In genomic region chr10:67849331-67850011, GRCh38 we compare ENCODE assay signal across 1 cellular context.
TF ChIP-seq lines count a peak whose summit lies in the region.

No MANE protein-coding gene starts in this region.

TF ChIP-seq in HEK293, 187 proteins besides CTCF, POLR2A, EP300 and RAD21 (continued from another document and continues in another):
- TF ChIP-seq SP7 (tag by site-specific recombination; IDR thresholded peaks at IDR 0.05): peak; percentile 80
- TF ChIP-seq KLF1 (tag by site-specific recombination; IDR thresholded peaks at IDR 0.05): no peak
- peak; percentile 35; the same call in 1 of the 2 replicates for TF ChIP-seq ZNF692 (tag by site-specific recombination; IDR thresholded peaks at IDR 0.05)
- TF ChIP-seq REST (tag by site-specific recombination; IDR thresholded peaks at IDR 0.05): no peak
- peak; percentile 34 for TF ChIP-seq FEZF1 (tag by site-specific recombination; IDR thresholded peaks at IDR 0.05)
- peak; percentile 79 for TF ChIP-seq SP2 (tag by site-specific recombination; IDR thresholded peaks at IDR 0.05)
- TF ChIP-seq ZNF24 (tag by site-specific recombination; IDR thresholded peaks at IDR 0.05): peak; percentile 44; the same call in 1 of the 2 replicates
- TF ChIP-seq KLF9 (tag by site-specific recombination; IDR thresholded peaks at IDR 0.05; ENCODE audit: low read depth): peak; percentile 65; the same call in 1 of the 2 replicates
- no peak for TF ChIP-seq ZNF747 (tag by site-specific recombination; IDR thresholded peaks at IDR 0.05)
- no peak for TF ChIP-seq ZNF280D (tag by site-specific recombination; IDR thresholded peaks at IDR 0.05)
- peak; percentile 66 for TF ChIP-seq ZNF341 (tag by site-specific recombination; IDR thresholded peaks at IDR 0.05; ENCODE audit: low read depth)
- TF ChIP-seq GLI4 (tag by site-specific recombination; IDR thresholded peaks at IDR 0.05): 0 out of 2 replicates have a peak, but pooled peaks have one; percentile 19
- TF ChIP-seq KLF8 (tag by site-specific recombination; IDR thresholded peaks at IDR 0.05): peak; percentile 82
- peak; percentile 79 for TF ChIP-seq ZBTB20 (tag by site-specific recombination; IDR thresholded peaks at IDR 0.05)
- TF ChIP-seq ZBTB11 (tag by site-specific recombination; conservative IDR thresholded peaks at IDR 0.05; ENCODE audit: low read depth): peak; percentile 96
- no peak for TF ChIP-seq ZNF529 (tag by site-specific recombination; IDR thresholded peaks at IDR 0.05; ENCODE audit: insufficient replicate concordance)
- TF ChIP-seq ZNF114 (tag by site-specific recombination; IDR thresholded peaks at IDR 0.05): no peak
- no peak for TF ChIP-seq ZNF549 (tag by site-specific recombination; IDR thresholded peaks at IDR 0.05)
- no peak for TF ChIP-seq ZNF449 (tag by site-specific recombination; IDR thresholded peaks at IDR 0.05)
- 0 out of 2 replicates have a peak, but pooled peaks have one; percentile 6 for TF ChIP-seq EGR2 (tag by site-specific recombination; IDR thresholded peaks at IDR 0.05; ENCODE audit: low read depth)
- no peak for TF ChIP-seq ZNF146 (tag by site-specific recombination; IDR thresholded peaks at IDR 0.05)
- TF ChIP-seq ZNF266 (tag by site-specific recombination; IDR thresholded peaks at IDR 0.05; ENCODE audit: low read depth): no peak
- TF ChIP-seq TRIM28 (IDR thresholded peaks at IDR 0.05; ENCODE audit: borderline replicate concordance, low read length): no peak
- TF ChIP-seq ZXDB (tag by site-specific recombination; IDR thresholded peaks at IDR 0.05): peak; percentile 87
- no peak for TF ChIP-seq ZNF792 (tag by site-specific recombination; IDR thresholded peaks at IDR 0.05)
- TF ChIP-seq GLIS1 (tag by site-specific recombination; IDR thresholded peaks at IDR 0.05): no peak; the same call in 1 of the 2 replicates
- TF ChIP-seq ZNF311 (tag by site-specific recombination; IDR thresholded peaks at IDR 0.05; ENCODE audit: borderline replicate concordance): no peak
- TF ChIP-seq SETDB1 (IDR thresholded peaks at IDR 0.05; ENCODE audit: insufficient read length, low read length): no peak
- TF ChIP-seq ZNF394 (tag by site-specific recombination; IDR thresholded peaks at IDR 0.05; ENCODE audit: borderline replicate concordance): 0 out of 2 replicates have a peak, but pooled peaks have one; percentile 52
- peak; percentile 77 for TF ChIP-seq SP3 (tag by site-specific recombination; IDR thresholded peaks at IDR 0.05)
- no peak for TF ChIP-seq ZIC2 (tag by site-specific recombination; IDR thresholded peaks at IDR 0.05)
- TF ChIP-seq ZNF335 (tag by site-specific recombination; conservative IDR thresholded peaks at IDR 0.05): peak; percentile 86
- no peak for TF ChIP-seq ZNF138 (tag by site-specific recombination; IDR thresholded peaks at IDR 0.05; ENCODE audit: borderline replicate concordance)
- TF ChIP-seq ZNF76 (tag by site-specific recombination; IDR thresholded peaks at IDR 0.05; ENCODE audit: borderline replicate concordance, low read depth): peak; percentile 96
- no peak for TF ChIP-seq ZNF175 (tag by site-specific recombination; IDR thresholded peaks at IDR 0.05)
- TF ChIP-seq SCRT2 (tag by site-specific recombination; IDR thresholded peaks at IDR 0.05): peak; percentile 92
- peak; percentile 98 for TF ChIP-seq ZNF518A (tag by site-specific recombination; conservative IDR thresholded peaks at IDR 0.05; ENCODE audit: low read depth)
- TF ChIP-seq ZNF37A (tag by site-specific recombination; IDR thresholded peaks at IDR 0.05): no peak
- no peak for TF ChIP-seq ZNF157 (tag by site-specific recombination; IDR thresholded peaks at IDR 0.05)
- peak; percentile 89 for TF ChIP-seq SCRT1 (tag by site-specific recombination; IDR thresholded peaks at IDR 0.05; ENCODE audit: borderline replicate concordance)
- no peak for TF ChIP-seq GLIS2 (tag by site-specific recombination; IDR thresholded peaks at IDR 0.05)
- no peak for TF ChIP-seq HOXA7 (CRISPR knock-in tag; IDR thresholded peaks at IDR 0.05; ENCODE audit: borderline replicate concordance)
- TF ChIP-seq ZFHX2 (tag by site-specific recombination; conservative IDR thresholded peaks at IDR 0.05): peak; percentile 35; the same call in 1 of the 2 replicates
- peak; percentile 63; the same call in 1 of the 2 replicates for TF ChIP-seq ZNF629 (tag by site-specific recombination; IDR thresholded peaks at IDR 0.05)
- no peak for TF ChIP-seq ZNF132 (tag by site-specific recombination; IDR thresholded peaks at IDR 0.05; ENCODE audit: borderline replicate concordance)
- TF ChIP-seq ZSCAN4 (tag by site-specific recombination; IDR thresholded peaks at IDR 0.05): no peak
- peak; percentile 66; the same call in 1 of the 2 replicates for TF ChIP-seq PRDM1 (tag by site-specific recombination; IDR thresholded peaks at IDR 0.05)
